Comparison of ENCODE assay signal across 2 cellular contexts in genomic region chr22:30575011-30575671, GRCh38.
TF ChIP-seq lines count a peak whose summit lies in the region.

No MANE protein-coding gene starts in this region.

TF ChIP-seq in IMR-90, 13 proteins besides CTCF, POLR2A, EP300 and RAD21 (continued from another document):
- TF ChIP-seq ELK1 (IDR thresholded peaks at IDR 0.05; ENCODE audit: borderline replicate concordance, low read depth, low read length) (no peak), MAFK (IDR thresholded peaks at IDR 0.05; ENCODE audit: low read depth, low read length) (no peak), MAZ (IDR thresholded peaks at IDR 0.05; ENCODE audit: borderline replicate concordance, low read depth, low read length) (no peak), RCOR1 (IDR thresholded peaks at IDR 0.05; ENCODE audit: insufficient replicate concordance, low read length) (no peak), RFX5 (IDR thresholded peaks at IDR 0.05; ENCODE audit: low read depth, low read length) (no peak), MXI1 (IDR thresholded peaks at IDR 0.05; ENCODE audit: borderline replicate concordance, low read depth, low read length) (no peak), CEBPB (IDR thresholded peaks at IDR 0.05; ENCODE audit: low read depth, low read length) (no peak), USF2 (IDR thresholded peaks at IDR 0.05; ENCODE audit: low read depth, low read length) (no peak), SMC3 (IDR thresholded peaks at IDR 0.05; ENCODE audit: low read depth, low read length) (no peak), FOS (IDR thresholded peaks at IDR 0.05; ENCODE audit: low read depth, low read length) (no peak), NFE2L2 (IDR thresholded peaks at IDR 0.05; ENCODE audit: low read depth, low read length) (no peak), BHLHE40 (IDR thresholded peaks at IDR 0.05; ENCODE audit: low read depth, low read length) (no peak)
TF ChIP-seq in IMR-90: peak in this region for 0.

TF ChIP-seq in neural cell, 6 proteins besides CTCF, POLR2A, EP300 and RAD21 (continued from another document):
- TF ChIP-seq TAF1 (IDR thresholded peaks at IDR 0.05; ENCODE audit: low read depth) (no peak), EZH2 (IDR thresholded peaks at IDR 0.05; ENCODE audit: borderline replicate concordance, insufficient read depth, low read length, poor library complexity, severe bottlenecking) (no peak), POLR2AphosphoS5 (IDR thresholded peaks at IDR 0.05) (no peak), REST (IDR thresholded peaks at IDR 0.05; ENCODE audit: borderline replicate concordance) (no peak)
